9 cellular contexts compared by ENCODE assay signal in the genomic region with DNA sequence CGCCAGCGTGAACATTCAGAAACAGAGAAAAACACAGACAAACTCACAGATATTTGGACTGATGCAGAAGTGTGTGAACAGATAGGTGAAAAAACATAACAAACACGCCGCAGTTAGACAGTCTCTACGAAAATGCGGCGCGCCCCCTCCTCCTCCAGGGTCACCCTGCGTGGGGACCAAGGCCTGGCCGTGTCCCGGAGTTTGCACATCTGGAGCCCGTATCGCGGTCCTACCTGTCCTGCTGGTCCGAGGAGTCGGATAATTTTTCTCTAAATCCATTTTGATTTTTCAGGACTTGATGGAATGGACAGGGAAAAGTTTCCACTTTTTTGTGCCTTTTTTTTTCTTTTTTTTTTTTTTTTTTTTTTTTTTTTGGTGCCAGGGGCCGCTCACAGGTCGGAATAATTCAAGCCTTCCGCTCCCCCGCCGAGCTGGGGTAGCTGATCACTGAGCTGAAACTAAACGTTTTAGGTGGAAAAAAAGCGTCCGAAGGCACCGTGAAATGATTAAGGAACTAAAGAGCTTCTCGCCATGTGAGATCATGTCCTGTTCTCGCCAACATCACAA. TPM values are rescaled to one million over a fixed set of nuclear protein-coding genes. Genes with fewer than 3 reads are reported as not detected.
A peak's percentile ranks its signal among the peaks of the same experiment; 100 is the strongest.
DNase-seq lines count a peak whose midpoint lies in the region; ATAC-seq, FAIRE-seq and TF ChIP-seq lines count a peak whose summit lies in the region.
"Had no signal": no experiment of that assay in that cellular context is flagged by ENCODE, and none has a peak within 500 bp of the region (broad histone marks: within the 10 kb centered on the region; RNA-seq: fewer than 3 reads in every experiment).

TSS of gene PAX5 (minus strand) at position 516 of the 567 bp plus-strand sequence. CDS start at position 279, 237 bp downstream.

- peaks cover 6% of the 10 kb centered on the region for H3K36me3 Mint-ChIP-seq in activated CD4-positive, alpha-beta T cell treated with anti-CD3 and anti-CD28 coated beads, Interleukin-2, amount 10 ng/mL, durations not matched to agents 7 days and 5 days (ENCODE audit: low read depth)

- H3K9me3 Mint-ChIP-seq in activated CD4-positive, alpha-beta T cell treated with anti-CD3 and anti-CD28 coated beads, Interleukin-2, amount 10 ng/mL, durations not matched to agents 7 days and 5 days, result no peaks in the 10 kb centered on the region

- peaks cover 19% of the 10 kb centered on the region for H3K4me1 ChIP-seq in Panc1 (ENCODE audit: control insufficient read depth, insufficient read depth, low read length)
- H3K4me1 ChIP-seq in spleen, result peaks cover 18 to 88% (median 64%) of the 10 kb centered on the region in 6 donors
- peaks cover 6 to 11% (median 8%) of the 10 kb centered on the region in 3 donors for H3K4me1 ChIP-seq in pancreas

- peaks cover 40% of the 10 kb centered on the region for H3K27me3 ChIP-seq in Panc1 (ENCODE audit: control insufficient read depth, insufficient read depth, low read length)
- H3K27me3 ChIP-seq in spleen (replicated peaks in 1 of 7), result peaks cover 16 to 100% (median 98%) of the 10 kb centered on the region in 7 donors
- peaks cover 11 to 68% (median 18%) of the 10 kb centered on the region in 4 donors for H3K27me3 ChIP-seq in pancreas

- H3K9me3 ChIP-seq in Panc1 (ENCODE audit: control insufficient read depth, insufficient read depth, low read depth, low read length), result no peaks in the 10 kb centered on the region
- H3K9me3 ChIP-seq in spleen, result no peaks in the 10 kb centered on the region
- no peaks in the 10 kb centered on the region for H3K9me3 ChIP-seq in pancreas

- peak within 1 kb of the TSS; percentile 47 for H3K4me3 Mint-ChIP-seq in activated CD4-positive, alpha-beta T cell treated with anti-CD3 and anti-CD28 coated beads, Interleukin-2, amount 10 ng/mL, durations not matched to agents 7 days and 5 days

- peak within 1 kb of the TSS; percentile 17 for H3K27ac Mint-ChIP-seq in activated CD4-positive, alpha-beta T cell treated with anti-CD3 and anti-CD28 coated beads, Interleukin-2, amount 10 ng/mL, durations not matched to agents 7 days and 5 days

- no peak for TF ChIP-seq POLR2A in spleen (IDR thresholded peaks at IDR 0.05)

- intact Hi-C loops in Panc1 (cut with micrococcal nuclease; ENCODE audit: unreplicated experiment) (loop anchor here (2.0 kb wide), 1 partner anchor 45 kb away; no protein-coding TSS in a partner anchor), spleen (cut with DNase I; ENCODE audit: low total_unique reads) (no loop called here), pancreas (cut with DNase I) (no loop called here)

- H3K4me1 Mint-ChIP-seq in activated CD4-positive, alpha-beta T cell treated with anti-CD3 and anti-CD28 coated beads, Interleukin-2, amount 10 ng/mL, durations not matched to agents 7 days and 5 days, result peaks cover 49% of the 10 kb centered on the region

- in situ Hi-C loops in Panc1 (cut with HindIII; ENCODE audit: low pct_unique_long_range_greater_than_20kb, low sequenced_read_pairs), result no loop called here

- ATAC-seq in Panc1, result no peak
- no peak for ATAC-seq in pancreas

- TF ChIP-seq CTCF in Panc1 (IDR thresholded peaks at IDR 0.05) (no peak), spleen (IDR thresholded peaks at IDR 0.05 in 8 of 11, conservative IDR thresholded peaks at IDR 0.05 in 3 of 11) (no peak), pancreas (IDR thresholded peaks at IDR 0.05) (no peak)

- no peak for DNase-seq in activated CD4-positive, alpha-beta T cell treated with anti-CD3 and anti-CD28 coated beads, Interleukin-2, amount 10 ng/mL, durations not matched to agents 7 days and 5 days
- no peak for DNase-seq in activated CD4-positive, alpha-beta T cell treated with anti-CD3 and anti-CD28 coated beads, Interleukin-2, amount 50 U/mL, for 48 hours
- DNase-seq in Panc1 (ENCODE audit: low read depth, low spot score) (no peak), spleen (peak; percentile 78), pancreas (no peak), amygdala (lab: John Stamatoyannopoulos, UW) (no peak)
- DNase-seq in activated CD8-positive, alpha-beta memory T cell treated with anti-CD3 and anti-CD28 coated beads, Interleukin-2, amount 50 U/mL, for 4 hours, result no peak

- FAIRE-seq in pancreas (lab: Jason Lieb, UNC), result no peak

- H3K4me3 ChIP-seq in Panc1 (ENCODE audit: low read depth in 2 of 2, low read length in 2 of 2) (peak within 1 kb of the TSS; percentile 27 to 45), iPS-11a (ENCODE audit: low read depth, low read length) (peak within 1 kb of the TSS; percentile 28), spleen (peak within 1 kb of the TSS; percentile 31 to 73 (median 52)), pancreas (peak within 1 kb of the TSS in 1 of 4 donors; percentile 36)

- peaks cover 91% of the 10 kb centered on the region for H3K27me3 Mint-ChIP-seq in activated CD4-positive, alpha-beta T cell treated with anti-CD3 and anti-CD28 coated beads, Interleukin-2, amount 10 ng/mL, durations not matched to agents 7 days and 5 days

- H3K36me3 ChIP-seq in Panc1 (ENCODE audit: control insufficient read depth, insufficient read depth, low read length) (no peaks in the 10 kb centered on the region), spleen (no peaks in the 10 kb centered on the region), pancreas (no peaks in the 10 kb centered on the region)

- CTCF ChIA-PET in activated CD4-positive, alpha-beta T cell treated with anti-CD3 and anti-CD28 coated beads, Interleukin-2, amount 10 ng/mL, durations not matched to agents 7 days and 5 days (lab: Charles Lee), result no interaction called here
- CTCF ChIA-PET in Panc1 (lab: Charles Lee), result interaction anchor here (0.6 kb wide), 1 partner anchor 46 kb away, joined by 4 read pairs; no protein-coding TSS in a partner anchor

- BruUV-seq in Panc1 (replicated peaks; lab: Mats Ljungman, UMichigan), result no TSS peak

- H3K27ac ChIP-seq in Panc1 (ENCODE audit: low read length), result no peak within 1 kb of the TSS
- peak within 1 kb of the TSS; percentile 68 to 91 (median 88) for H3K27ac ChIP-seq in spleen
- no peak within 1 kb of the TSS for H3K27ac ChIP-seq in pancreas

- POLR2A ChIA-PET in activated CD4-positive, alpha-beta T cell treated with anti-CD3 and anti-CD28 coated beads, Interleukin-2, amount 10 ng/mL, durations not matched to agents 7 days and 5 days (lab: Charles Lee), result no interaction called here
- POLR2A ChIA-PET in Panc1 (lab: Charles Lee), result interaction anchor here (0.5 to 0.7 kb wide), 3 partner anchors 51 to 430 kb away, joined by 3 read pairs; no protein-coding TSS in a partner anchor

- 9 to 12% (median 10%) methylated on average over 27 of the region's 27 CpGs for WGBS in spleen, 5 donors
- WGBS in pancreas, 2 donors, result 26 to 29% methylated on average over 27 of the region's 27 CpGs

RNA-seq across cellular contexts. Expression of gene PAX5, which starts in this region (rescaled TPM):
- total RNA-seq in activated CD4-positive, alpha-beta T cell treated with anti-CD3 and anti-CD28 coated beads, Interleukin-2, amount 10 ng/mL, durations not matched to agents 7 days and 5 days, result under 1 TPM; 0.10 to 0.12 TPM
- total RNA-seq in Panc1 (2021; ENCODE audit: unreplicated experiment), result 0.39 TPM
- 0.05 TPM for polyA plus RNA-seq in Panc1 (2012; ENCODE audit: insufficient read length)
- total RNA-seq in spleen, result 100 to 1,000 TPM in 2 of 7 donors, 10 to 100 TPM in 5; 48.3 to 120 (median 76.4) TPM
- polyA plus RNA-seq in spleen, result 10 to 100 TPM; 15.9 to 54.6 (median 22.6) TPM
- total RNA-seq in pancreas, result under 1 TPM in 5 of 6 donors, not detected in 1; 0.03 to 0.35 (median 0.32) TPM
- polyA plus RNA-seq in pancreas, result under 1 TPM; under 0.01 to 0.04 TPM
- total RNA-seq: dermis microvascular lymphatic vessel endothelial cell had no signal

Comparison
In these comparisons a context has a peak if more than half of its experiments do, and no peak if none do; other contexts are left out.
1. RNA of gene PAX5 (total RNA-seq): 48.3 to 120 TPM in spleen; 0.39 TPM in Panc1 (single experiment), 0.03 to 0.35 TPM in pancreas and 0.10 to 0.12 TPM in activated CD4-positive, alpha-beta T cell treated with anti-CD3 and anti-CD28 coated beads, Interleukin-2, amount 10 ng/mL, durations not matched to agents 7 days and 5 days; every median in the first group is over 10 times any median in the second.
2. RNA of gene PAX5 (polyA plus RNA-seq): 15.9 to 54.6 TPM in spleen; under 0.01 to 0.04 TPM in pancreas; every median in the first group is over 10 times any median in the second.
3. H3K27ac ChIP-seq: peak in spleen (8 of 8); none in Panc1 (single experiment) and pancreas (0 of 4).